Comparison of ENCODE assay signal across 8 cellular contexts in genomic region chr18:35344736-35345459, GRCh38. TPM values are rescaled to one million over a fixed set of nuclear protein-coding genes. Genes with fewer than 3 reads are reported as not detected.
DNase-seq lines count a peak whose midpoint lies in the region; ATAC-seq and TF ChIP-seq lines count a peak whose summit lies in the region.

No MANE protein-coding gene starts in this region.

- H3K27ac ChIP-seq in cingulate gyrus (ENCODE audit: low read depth, low read length): peak overlapping the region; percentile 100

- no peak for TF ChIP-seq POLR2A in NB4 (IDR thresholded peaks at IDR 0.05; ENCODE audit: extremely low read depth, insufficient read length)

- peak overlapping the region; percentile 95 for H3K4me3 ChIP-seq in NB4 (ENCODE audit: low read depth, low read length)

- DNase-seq in GM13976 (ENCODE audit: low spot score) (peak; percentile 5), NB4 (ENCODE audit: low read depth) (no peak), AG20443 (ENCODE audit: low spot score) (no peak), hepatic stellate cell (ENCODE audit: low spot score) (no peak)
- no peak for DNase-seq in natural killer cell treated with Interleukin-12 subunit alpha and Interleukin-12 subunit beta and Interleukin-15 and Interleukin-18, amount 100 ng/mL, for 72 hours (ENCODE audit: low spot score)
- DNase-seq in activated CD4-positive, alpha-beta T cell treated with anti-CD3 and anti-CD28 coated beads for 48 hours: no peak
- DNase-seq in NK-92 treated with Interleukin-12 subunit alpha and Interleukin-12 subunit beta, amount 100 ng/mL, for 24 hours (lab: John Stamatoyannopoulos, UW): no peak

- peaks cover 8% of the 10 kb centered on the region for H3K36me3 Mint-ChIP-seq in natural killer cell treated with Interleukin-12 subunit alpha and Interleukin-12 subunit beta and Interleukin-15 and Interleukin-18, amount 100 ng/mL, for 72 hours

- peaks cover 0 to 2% of the 10 kb centered on the region in 2 donors for H3K27me3 Mint-ChIP-seq in natural killer cell treated with Interleukin-12 subunit alpha and Interleukin-12 subunit beta and Interleukin-15 and Interleukin-18, amount 100 ng/mL, for 72 hours

- H3K27ac Mint-ChIP-seq in natural killer cell treated with Interleukin-12 subunit alpha and Interleukin-12 subunit beta and Interleukin-15 and Interleukin-18, amount 100 ng/mL, for 72 hours: peak overlapping the region; percentile 95 to 96

- H3K4me3 Mint-ChIP-seq in natural killer cell treated with Interleukin-12 subunit alpha and Interleukin-12 subunit beta and Interleukin-15 and Interleukin-18, amount 100 ng/mL, for 72 hours: peak overlapping the region; percentile 100

- H3K4me1 Mint-ChIP-seq in natural killer cell treated with Interleukin-12 subunit alpha and Interleukin-12 subunit beta and Interleukin-15 and Interleukin-18, amount 100 ng/mL, for 72 hours (ENCODE audit: low read depth in 2 of 2): peaks cover 22 to 24% of the 10 kb centered on the region in 2 donors

- H3K9me3 Mint-ChIP-seq in natural killer cell treated with Interleukin-12 subunit alpha and Interleukin-12 subunit beta and Interleukin-15 and Interleukin-18, amount 100 ng/mL, for 72 hours: no peaks in the 10 kb centered on the region

- ATAC-seq in natural killer cell treated with Interleukin-12 subunit alpha and Interleukin-12 subunit beta and Interleukin-15 and Interleukin-18, amount 100 ng/mL, for 72 hours: no peak

- TF ChIP-seq CTCF in GM13976 (IDR thresholded peaks at IDR 0.05; ENCODE audit: borderline replicate concordance, control extremely low read depth, extremely low read depth, insufficient read depth, missing control alignments): no peak
- TF ChIP-seq CTCF in NB4 (IDR thresholded peaks at IDR 0.05; ENCODE audit: low read depth, low read length): no peak

- in situ Hi-C loops in GM13976 (cut with MboI; ENCODE audit: low sequenced_read_pairs, unreplicated experiment): loop anchor here (10.0 kb wide), 1 partner anchor 110 kb away; no protein-coding TSS in a partner anchor

RNA-seq across cellular contexts. Expression of gene ZNF24, which starts 0.7 kb away (rescaled TPM):
- total RNA-seq in natural killer cell treated with Interleukin-12 subunit alpha and Interleukin-12 subunit beta and Interleukin-15 and Interleukin-18, amount 100 ng/mL, for 72 hours: 10 to 100 TPM; 32.9 to 63.1 TPM

RNA-seq across cellular contexts. Expression of gene ZNF396, which starts 32.2 kb away (rescaled TPM):
- total RNA-seq in natural killer cell treated with Interleukin-12 subunit alpha and Interleukin-12 subunit beta and Interleukin-15 and Interleukin-18, amount 100 ng/mL, for 72 hours: 1 to 10 TPM in 1 of 2 donors, under 1 TPM in 1; 0.52 to 1.3 TPM

RNA-seq across cellular contexts. Expression of gene ZSCAN30, which starts 54.9 kb away (rescaled TPM):
- total RNA-seq in natural killer cell treated with Interleukin-12 subunit alpha and Interleukin-12 subunit beta and Interleukin-15 and Interleukin-18, amount 100 ng/mL, for 72 hours: 10 to 100 TPM; 22.2 to 25.6 TPM
